23 cellular contexts compared by ENCODE assay signal in the genomic region with DNA sequence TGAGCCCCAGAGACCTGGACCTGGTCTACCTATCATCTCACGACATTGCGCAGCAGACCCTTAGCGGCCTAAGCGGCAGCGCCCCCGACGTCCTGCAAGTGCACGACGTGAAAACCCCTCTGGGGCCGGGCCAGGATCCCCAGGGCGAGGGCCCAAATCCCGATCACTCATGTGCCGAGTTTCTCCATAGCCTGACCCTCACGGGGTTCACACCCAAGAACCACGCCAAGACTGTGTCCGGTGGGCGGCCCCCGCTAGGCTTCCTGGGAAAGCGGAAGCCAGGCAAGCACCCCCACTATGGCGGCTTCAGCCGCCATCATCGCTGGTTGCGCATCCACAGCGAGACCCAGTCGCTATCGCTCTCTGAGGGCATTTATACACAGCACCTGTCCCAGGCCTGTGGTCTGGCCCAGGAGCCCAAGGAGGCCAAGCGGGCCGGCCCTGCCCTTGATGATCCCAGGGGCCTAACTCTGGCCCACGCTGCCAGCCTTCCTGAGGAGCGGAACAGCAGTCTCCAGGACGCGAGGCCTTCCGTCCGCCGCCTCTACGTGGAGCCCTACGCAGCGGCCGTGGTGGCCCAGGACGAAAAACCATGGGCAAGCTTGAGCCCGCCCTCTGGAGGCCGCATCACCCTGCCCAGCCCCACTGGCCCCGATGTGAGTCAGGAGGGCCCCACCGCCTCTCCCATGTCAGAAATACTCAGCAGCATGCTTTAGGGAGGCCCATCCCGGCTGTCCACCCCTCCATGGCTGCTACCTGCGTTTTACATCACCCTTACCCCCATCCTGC.
"Had no signal": no experiment of that assay in that cellular context is flagged by ENCODE, and none has a peak within 500 bp of the region (broad histone marks: within the 10 kb centered on the region; RNA-seq: fewer than 3 reads in every experiment).

No MANE protein-coding gene starts in this region.

- H2AFZ ChIP-seq: parathyroid adenoma had no signal

- H3K9ac ChIP-seq: parathyroid adenoma had no signal

- FAIRE-seq: astrocyte, islet of Langerhans had no signal

- ATAC-seq: activated T-cell treated with anti-CD3 and anti-CD28 coated beads, Interleukin-2, amount 50 U/mL, for 4 hours; gastrocnemius medialis; left cardiac atrium had no signal

- H3K27ac Mint-ChIP-seq: activated B cell treated with CpG ODN at 0.5 μM for 24 hours; activated naive CD8-positive, alpha-beta T cell treated with anti-CD3 and anti-CD28 coated beads for 36 hours; activated T-helper 2 cell treated with anti-CD3 and anti-CD28 coated beads, Interferon-gamma antibody, Interleukin-2, Interleukin-4, amounts not matched to agents 10 μg/mL and 5 μg/mL and 100 μg/mL, durations not matched to agents 14 hours and 24 hours and 36 hours; nephron progenitor cell had no signal

- H3K4me3 Mint-ChIP-seq: activated B cell treated with CpG ODN at 0.5 μM for 24 hours; activated naive CD8-positive, alpha-beta T cell treated with anti-CD3 and anti-CD28 coated beads for 36 hours; activated T-cell treated with anti-CD3 and anti-CD28 coated beads, Interleukin-2, amount 50 U/mL, for 4 hours; nephron progenitor cell had no signal

- H3K4me1 Mint-ChIP-seq: activated B cell treated with CpG ODN at 0.5 μM for 24 hours; activated naive CD8-positive, alpha-beta T cell treated with anti-CD3 and anti-CD28 coated beads for 36 hours had no signal

- H3K27me3 Mint-ChIP-seq: activated B cell treated with CpG ODN at 0.5 μM for 24 hours; activated naive CD8-positive, alpha-beta T cell treated with anti-CD3 and anti-CD28 coated beads for 36 hours had no signal

- H3K36me3 Mint-ChIP-seq: activated naive CD8-positive, alpha-beta T cell treated with anti-CD3 and anti-CD28 coated beads for 36 hours had no signal

- H3K4me1 ChIP-seq: esophagus squamous epithelium, gastrocnemius medialis, parathyroid adenoma, right lobe of liver had no signal

- H3K4me3 ChIP-seq: coronary artery, esophagus squamous epithelium, gastrocnemius medialis, right lobe of liver, skin epidermis had no signal

- H3K9me3 ChIP-seq: esophagus squamous epithelium, gastrocnemius medialis, right lobe of liver had no signal

- H3K36me3 ChIP-seq: esophagus squamous epithelium, gastrocnemius medialis, right lobe of liver had no signal

- DNase-seq: activated B cell treated with CpG ODN at 0.5 μM for 24 hours; activated CD4-positive, alpha-beta T cell treated with anti-CD3 and anti-CD28 coated beads for 4 hours; activated CD4-positive, alpha-beta T cell treated with anti-CD3 and anti-CD28 coated beads, Interleukin-2, amount 50 U/mL, for 48 hours; activated CD8-positive, alpha-beta memory T cell treated with anti-CD3 and anti-CD28 coated beads, Interleukin-2, amount 50 U/mL, for 48 hours; activated naive CD4-positive, alpha-beta T cell treated with Interleukin-2 at 50 U/mL for 16 hours; activated naive CD8-positive, alpha-beta T cell treated with anti-CD3 and anti-CD28 coated beads for 36 hours; activated T-cell treated with anti-CD3 and anti-CD28 coated beads, Interleukin-2, amount 50 U/mL, for 4 hours; esophagus squamous epithelium; gastrocnemius medialis; hippocampal formation; left cardiac atrium; mesenchymal stem cell; nephron progenitor cell; nucleus accumbens; stimulated activated naive CD4-positive, alpha-beta T cell; T1000 had no signal

- H3K27me3 ChIP-seq: esophagus squamous epithelium, gastrocnemius medialis, right lobe of liver had no signal

- H3K79me2 ChIP-seq: parathyroid adenoma had no signal

- H3K9me3 Mint-ChIP-seq: activated B cell treated with CpG ODN at 0.5 μM for 24 hours; activated naive CD8-positive, alpha-beta T cell treated with anti-CD3 and anti-CD28 coated beads for 36 hours; activated T-cell treated with anti-CD3 and anti-CD28 coated beads, Interleukin-2, amount 50 U/mL, for 4 hours; activated T-helper 2 cell treated with anti-CD3 and anti-CD28 coated beads, Interferon-gamma antibody, Interleukin-2, Interleukin-4, amounts not matched to agents 10 μg/mL and 5 μg/mL and 100 μg/mL, durations not matched to agents 14 hours and 24 hours and 36 hours; nephron progenitor cell had no signal

- H3K27ac ChIP-seq: coronary artery, esophagus squamous epithelium, gastrocnemius medialis, parathyroid adenoma, right lobe of liver, skin epidermis had no signal
